Comparison of ENCODE assay signal across 17 cellular contexts in genomic region chr9:111163738-111164399, GRCh38.
A peak's percentile ranks its signal among the peaks of the same experiment; 100 is the strongest.
DNase-seq lines count a peak whose midpoint lies in the region; ATAC-seq and TF ChIP-seq lines count a peak whose summit lies in the region.
"Had no signal": no experiment of that assay in that cellular context is flagged by ENCODE, and none has a peak within 500 bp of the region (broad histone marks: within the 10 kb centered on the region; RNA-seq: fewer than 3 reads in every experiment).

No MANE protein-coding gene starts in this region.

- no peak overlapping the region for H3K4me3 ChIP-seq in esophagus muscularis mucosa
- H3K4me3 ChIP-seq in lower lobe of right lung: no peak overlapping the region
- no peak overlapping the region for H3K4me3 ChIP-seq in upper lobe of left lung
- H3K4me3 ChIP-seq: skin epidermis had no signal

- TF ChIP-seq CTCF in esophagus muscularis mucosa (IDR thresholded peaks at IDR 0.05) (no peak), lower lobe of right lung (IDR thresholded peaks at IDR 0.05) (no peak), upper lobe of left lung (IDR thresholded peaks at IDR 0.05) (no peak)

- ATAC-seq in lower lobe of right lung (peak; percentile 57 to 61), upper lobe of left lung (ENCODE audit: low FRiP score in 2 of 2) (peak in 1 of 2 donors; percentile 79), GM19455 (IDR thresholded peaks at IDR 0.05; ENCODE audit: unreplicated experiment) (no peak)
- ATAC-seq: naive thymus-derived CD8-positive, alpha-beta T cell had no signal

- intact Hi-C loops in esophagus muscularis mucosa (cut with DNase I) (no loop called here), lower lobe of right lung (cut with DNase I) (no loop called here)

- H3K36me3 ChIP-seq in esophagus muscularis mucosa: no peaks in the 10 kb centered on the region
- no peaks in the 10 kb centered on the region for H3K36me3 ChIP-seq in lower lobe of right lung
- no peaks in the 10 kb centered on the region for H3K36me3 ChIP-seq in upper lobe of left lung

- peaks cover 0 to 19% (median 13%) of the 10 kb centered on the region in 4 donors for H3K9me3 ChIP-seq in esophagus muscularis mucosa
- peaks cover 4% of the 10 kb centered on the region for H3K9me3 ChIP-seq in lower lobe of right lung
- peaks cover 0 to 9% (median 0%) of the 10 kb centered on the region in 4 donors for H3K9me3 ChIP-seq in upper lobe of left lung

- no peak for TF ChIP-seq EP300 in esophagus muscularis mucosa (IDR thresholded peaks at IDR 0.05)
- no peak for TF ChIP-seq EP300 in upper lobe of left lung (IDR thresholded peaks at IDR 0.05)

- DNase-seq in MV-4-11 (lab: John Stamatoyannopoulos, UW): peak; percentile 90
- no peak for DNase-seq in esophagus muscularis mucosa (ENCODE audit: extremely low spot score)
- DNase-seq in lower lobe of right lung: no peak
- no peak for DNase-seq in upper lobe of left lung
- no peak for DNase-seq in NCI-H2081 (lab: John Stamatoyannopoulos, UW)
- no peak for DNase-seq in ureter (ENCODE audit: low spot score)
- no peak for DNase-seq in activated CD4-positive, alpha-beta T cell treated with anti-CD3 and anti-CD28 coated beads, Interleukin-2, amount 50 U/mL, for 4 hours
- DNase-seq: activated naive CD4-positive, alpha-beta T cell; Caco-2; cerebellar nuclear complex; foreskin melanocyte; naive thymus-derived CD8-positive, alpha-beta T cell; NCI-H1694; NCI-H748 treated with DMSO at 0.1 percent for 48 hours; SHP77 treated with DMSO at 0.1 percent for 48 hours had no signal

- no peaks in the 10 kb centered on the region for H3K4me1 ChIP-seq in esophagus muscularis mucosa
- H3K4me1 ChIP-seq in lower lobe of right lung: peaks cover 8% of the 10 kb centered on the region
- peaks cover 0 to 3% (median 0%) of the 10 kb centered on the region in 4 donors for H3K4me1 ChIP-seq in upper lobe of left lung
- H3K4me1 ChIP-seq: Caco-2 had no signal

- WGBS in esophagus muscularis mucosa: 36% methylated on average over 5 of the region's 5 CpGs
- WGBS in upper lobe of left lung, 2 donors: 32 to 40% methylated on average over 5 of the region's 5 CpGs

- peak overlapping the region; percentile 53 to 66 (median 62) for H3K27ac ChIP-seq in esophagus muscularis mucosa (replicated peaks in 1 of 4)
- H3K27ac ChIP-seq in lower lobe of right lung: peak overlapping the region; percentile 76
- peak overlapping the region; percentile 27 to 76 (median 34) for H3K27ac ChIP-seq in upper lobe of left lung

- no peaks in the 10 kb centered on the region for H3K27me3 ChIP-seq in esophagus muscularis mucosa
- no peaks in the 10 kb centered on the region for H3K27me3 ChIP-seq in lower lobe of right lung (ENCODE audit: low read depth)
- no peaks in the 10 kb centered on the region for H3K27me3 ChIP-seq in upper lobe of left lung

- TF ChIP-seq POLR2A in esophagus muscularis mucosa (IDR thresholded peaks at IDR 0.05; ENCODE audit: low read depth) (no peak), upper lobe of left lung (IDR thresholded peaks at IDR 0.05) (no peak)
